Comparison of ENCODE assay signal across 1 cellular context in genomic region chr20:36454664-36455427, GRCh38.
TF ChIP-seq lines count a peak whose summit lies in the region.

No MANE protein-coding gene starts in this region.

TF ChIP-seq in WTC11, 78 proteins besides CTCF, POLR2A, EP300 and RAD21 (continued from another document):
- TF ChIP-seq, protein P1, sequence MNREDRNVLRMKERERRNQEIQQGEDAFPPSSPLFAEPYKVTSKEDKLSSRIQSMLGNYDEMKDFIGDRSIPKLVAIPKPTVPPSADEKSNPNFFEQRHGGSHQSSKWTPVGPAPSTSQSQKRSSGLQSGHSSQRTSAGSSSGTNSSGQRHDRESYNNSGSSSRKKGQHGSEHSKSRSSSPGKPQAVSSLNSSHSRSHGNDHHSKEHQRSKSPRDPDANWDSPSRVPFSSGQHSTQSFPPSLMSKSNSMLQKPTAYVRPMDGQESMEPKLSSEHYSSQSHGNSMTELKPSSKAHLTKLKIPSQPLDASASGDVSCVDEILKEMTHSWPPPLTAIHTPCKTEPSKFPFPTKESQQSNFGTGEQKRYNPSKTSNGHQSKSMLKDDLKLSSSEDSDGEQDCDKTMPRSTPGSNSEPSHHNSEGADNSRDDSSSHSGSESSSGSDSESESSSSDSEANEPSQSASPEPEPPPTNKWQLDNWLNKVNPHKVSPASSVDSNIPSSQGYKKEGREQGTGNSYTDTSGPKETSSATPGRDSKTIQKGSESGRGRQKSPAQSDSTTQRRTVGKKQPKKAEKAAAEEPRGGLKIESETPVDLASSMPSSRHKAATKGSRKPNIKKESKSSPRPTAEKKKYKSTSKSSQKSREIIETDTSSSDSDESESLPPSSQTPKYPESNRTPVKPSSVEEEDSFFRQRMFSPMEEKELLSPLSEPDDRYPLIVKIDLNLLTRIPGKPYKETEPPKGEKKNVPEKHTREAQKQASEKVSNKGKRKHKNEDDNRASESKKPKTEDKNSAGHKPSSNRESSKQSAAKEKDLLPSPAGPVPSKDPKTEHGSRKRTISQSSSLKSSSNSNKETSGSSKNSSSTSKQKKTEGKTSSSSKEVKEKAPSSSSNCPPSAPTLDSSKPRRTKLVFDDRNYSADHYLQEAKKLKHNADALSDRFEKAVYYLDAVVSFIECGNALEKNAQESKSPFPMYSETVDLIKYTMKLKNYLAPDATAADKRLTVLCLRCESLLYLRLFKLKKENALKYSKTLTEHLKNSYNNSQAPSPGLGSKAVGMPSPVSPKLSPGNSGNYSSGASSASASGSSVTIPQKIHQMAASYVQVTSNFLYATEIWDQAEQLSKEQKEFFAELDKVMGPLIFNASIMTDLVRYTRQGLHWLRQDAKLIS (CRISPR knock-in tag; IDR thresholded peaks at IDR 0.05; ENCODE audit: borderline replicate concordance), result no peak
- TF ChIP-seq, protein P2, sequence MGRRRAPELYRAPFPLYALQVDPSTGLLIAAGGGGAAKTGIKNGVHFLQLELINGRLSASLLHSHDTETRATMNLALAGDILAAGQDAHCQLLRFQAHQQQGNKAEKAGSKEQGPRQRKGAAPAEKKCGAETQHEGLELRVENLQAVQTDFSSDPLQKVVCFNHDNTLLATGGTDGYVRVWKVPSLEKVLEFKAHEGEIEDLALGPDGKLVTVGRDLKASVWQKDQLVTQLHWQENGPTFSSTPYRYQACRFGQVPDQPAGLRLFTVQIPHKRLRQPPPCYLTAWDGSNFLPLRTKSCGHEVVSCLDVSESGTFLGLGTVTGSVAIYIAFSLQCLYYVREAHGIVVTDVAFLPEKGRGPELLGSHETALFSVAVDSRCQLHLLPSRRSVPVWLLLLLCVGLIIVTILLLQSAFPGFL (CRISPR knock-in tag; IDR thresholded peaks at IDR 0.05; ENCODE audit: borderline replicate concordance), result no peak
- TF ChIP-seq IRF2 (CRISPR knock-in tag; IDR thresholded peaks at IDR 0.05; ENCODE audit: borderline replicate concordance, low read depth) (no peak), FOXJ3 (CRISPR knock-in tag; IDR thresholded peaks at IDR 0.05; ENCODE audit: borderline replicate concordance) (no peak), FOXP1 (CRISPR knock-in tag; IDR thresholded peaks at IDR 0.05; ENCODE audit: borderline replicate concordance) (no peak), ZNF263 (CRISPR knock-in tag; IDR thresholded peaks at IDR 0.05; ENCODE audit: low read depth) (no peak; the same call in 1 of the 2 replicates), NR2C2 (CRISPR knock-in tag; IDR thresholded peaks at IDR 0.05) (0 out of 2 replicates have a peak, but pooled peaks have one; percentile 30), MAX (CRISPR knock-in tag; IDR thresholded peaks at IDR 0.05) (no peak), E2F4 (CRISPR knock-in tag; IDR thresholded peaks at IDR 0.05; ENCODE audit: borderline replicate concordance, low read depth) (no peak), ZNF121 (CRISPR knock-in tag; IDR thresholded peaks at IDR 0.05) (0 out of 2 replicates have a peak, but pooled peaks have one; percentile 4), ZNF219 (CRISPR knock-in tag; IDR thresholded peaks at IDR 0.05; ENCODE audit: borderline replicate concordance) (no peak), ZBTB21 (CRISPR knock-in tag; IDR thresholded peaks at IDR 0.05; ENCODE audit: borderline replicate concordance) (no peak), MYBL2 (CRISPR knock-in tag; IDR thresholded peaks at IDR 0.05) (no peak)
- TF ChIP-seq, protein P3, sequence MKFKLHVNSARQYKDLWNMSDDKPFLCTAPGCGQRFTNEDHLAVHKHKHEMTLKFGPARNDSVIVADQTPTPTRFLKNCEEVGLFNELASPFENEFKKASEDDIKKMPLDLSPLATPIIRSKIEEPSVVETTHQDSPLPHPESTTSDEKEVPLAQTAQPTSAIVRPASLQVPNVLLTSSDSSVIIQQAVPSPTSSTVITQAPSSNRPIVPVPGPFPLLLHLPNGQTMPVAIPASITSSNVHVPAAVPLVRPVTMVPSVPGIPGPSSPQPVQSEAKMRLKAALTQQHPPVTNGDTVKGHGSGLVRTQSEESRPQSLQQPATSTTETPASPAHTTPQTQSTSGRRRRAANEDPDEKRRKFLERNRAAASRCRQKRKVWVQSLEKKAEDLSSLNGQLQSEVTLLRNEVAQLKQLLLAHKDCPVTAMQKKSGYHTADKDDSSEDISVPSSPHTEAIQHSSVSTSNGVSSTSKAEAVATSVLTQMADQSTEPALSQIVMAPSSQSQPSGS (CRISPR knock-in tag; IDR thresholded peaks at IDR 0.05; ENCODE audit: borderline replicate concordance, low read depth), result no peak
